In genomic region chr2:31943636-31944225, GRCh38 we compare ENCODE assay signal across 18 cellular contexts.
"Had no signal": no experiment of that assay in that cellular context is flagged by ENCODE, and none has a peak within 500 bp of the region (broad histone marks: within the 10 kb centered on the region; RNA-seq: fewer than 3 reads in every experiment).

No MANE protein-coding gene starts in this region.

- H3K27ac Mint-ChIP-seq: activated T-helper 1 cell treated with anti-CD3 and anti-CD28 coated beads, Interleukin-12 subunit alpha, Interleukin-12 subunit beta, Interleukin-2, Interleukin-4 antibody, amounts not matched to agents 30 ng/mL and 10 ng/mL and 1 ng/mL, durations not matched to agents 14 hours and 24 hours and 36 hours; stimulated activated naive B cell treated with anti-CD40 and anti-IgM and Interleukin-4, amounts not matched to agents 10 μg/mL and 1 μg/mL and 100 μg/mL, for 72 hours; T-helper 2 cell treated with Interferon-gamma antibody and Interleukin-4, amounts not matched to agents 5 μg/mL and 100 μg/mL, for 36 hours had no signal

- ATAC-seq: left cardiac atrium; naive thymus-derived CD8-positive, alpha-beta T cell; right lobe of liver; stimulated activated naive B cell treated with anti-CD40 and anti-IgM and Interleukin-4, amounts not matched to agents 10 μg/mL and 1 μg/mL and 100 μg/mL, for 72 hours had no signal

- H3K4me3 ChIP-seq: hepatocyte, right lobe of liver, tibial artery had no signal

- H3K9me3 Mint-ChIP-seq: activated T-helper 1 cell treated with anti-CD3 and anti-CD28 coated beads, Interleukin-12 subunit alpha, Interleukin-12 subunit beta, Interleukin-2, Interleukin-4 antibody, amounts not matched to agents 30 ng/mL and 10 ng/mL and 1 ng/mL, durations not matched to agents 14 hours and 24 hours and 36 hours; naive thymus-derived CD8-positive, alpha-beta T cell; stimulated activated naive B cell treated with anti-CD40 and anti-IgM and Interleukin-4, amounts not matched to agents 10 μg/mL and 1 μg/mL and 100 μg/mL, for 72 hours; T-helper 2 cell treated with Interferon-gamma antibody and Interleukin-4, amounts not matched to agents 5 μg/mL and 100 μg/mL, for 36 hours had no signal

- H3K27me3 Mint-ChIP-seq: naive thymus-derived CD8-positive, alpha-beta T cell; stimulated activated naive B cell treated with anti-CD40 and anti-IgM and Interleukin-4, amounts not matched to agents 10 μg/mL and 1 μg/mL and 100 μg/mL, for 72 hours had no signal

- DNase-seq: activated CD8-positive, alpha-beta memory T cell treated with anti-CD3 and anti-CD28 coated beads, Interleukin-2, amount 50 U/mL, for 4 hours; amniotic stem cell; dermis blood vessel endothelial cell; effector memory CD4-positive, alpha-beta T cell; left cardiac atrium; mesenchymal stem cell; naive thymus-derived CD8-positive, alpha-beta T cell; right lobe of liver; small intestine; stimulated activated CD4-positive, alpha-beta T cell treated with anti-CD3 and anti-CD28 coated beads, Interleukin-4, amount 100 ng/mL, for 24 hours; stimulated activated naive B cell treated with anti-CD40 and anti-IgM and Interleukin-4, amounts not matched to agents 10 μg/mL and 1 μg/mL and 100 μg/mL, for 72 hours; SW 1271; tibial artery had no signal

- H3K36me3 ChIP-seq: right lobe of liver had no signal

- H3K4me1 ChIP-seq: right lobe of liver had no signal

- H3K27me3 ChIP-seq: hepatocyte, neutrophil, right lobe of liver, tibial artery had no signal

- H3K4me3 Mint-ChIP-seq: activated T-helper 1 cell treated with anti-CD3 and anti-CD28 coated beads, Interleukin-12 subunit alpha, Interleukin-12 subunit beta, Interleukin-2, Interleukin-4 antibody, amounts not matched to agents 30 ng/mL and 10 ng/mL and 1 ng/mL, durations not matched to agents 14 hours and 24 hours and 36 hours; stimulated activated naive B cell treated with anti-CD40 and anti-IgM and Interleukin-4, amounts not matched to agents 10 μg/mL and 1 μg/mL and 100 μg/mL, for 72 hours; T-helper 2 cell treated with Interferon-gamma antibody and Interleukin-4, amounts not matched to agents 5 μg/mL and 100 μg/mL, for 36 hours had no signal

- H3K9me3 ChIP-seq: neutrophil, right lobe of liver, tibial artery had no signal

- H3K27ac ChIP-seq: hepatocyte, neutrophil, parathyroid adenoma, right lobe of liver, tibial artery had no signal
